Comparison of ENCODE assay signal across 1 cellular context in genomic region chr16:85536073-85536410, GRCh38.
TF ChIP-seq lines count a peak whose summit lies in the region.

No MANE protein-coding gene starts in this region.

TF ChIP-seq in HepG2, 621 proteins besides CTCF, POLR2A, EP300 and RAD21 (continued from another document and continues in another):
- 0 out of 2 replicates have a peak, but pooled peaks have one; percentile 23 for TF ChIP-seq ZNF616 (CRISPR knock-in tag; IDR thresholded peaks at IDR 0.05; ENCODE audit: low read depth)
- no peak for TF ChIP-seq KDM1A (CRISPR knock-in tag; IDR thresholded peaks at IDR 0.05)
- TF ChIP-seq RFXAP (CRISPR knock-in tag; IDR thresholded peaks at IDR 0.05; ENCODE audit: borderline replicate concordance) = 0 out of 2 replicates have a peak, but pooled peaks have one; percentile 33
- TF ChIP-seq ZNF513 (CRISPR knock-in tag; conservative IDR thresholded peaks at IDR 0.05) = no peak
- no peak for TF ChIP-seq ZEB1 (IDR thresholded peaks at IDR 0.05; ENCODE audit: insufficient replicate concordance, low read depth)
- TF ChIP-seq HES4 (CRISPR knock-in tag; IDR thresholded peaks at IDR 0.05; ENCODE audit: borderline replicate concordance) = no peak
- TF ChIP-seq CEBPG (CRISPR knock-in tag; IDR thresholded peaks at IDR 0.05) = no peak
- peak; percentile 15; the same call in 1 of the 2 replicates for TF ChIP-seq E2F1 (CRISPR knock-in tag; IDR thresholded peaks at IDR 0.05)
- no peak for TF ChIP-seq ZSCAN25 (CRISPR knock-in tag; IDR thresholded peaks at IDR 0.05)
- TF ChIP-seq JUNB (CRISPR knock-in tag; IDR thresholded peaks at IDR 0.05; ENCODE audit: borderline replicate concordance) = no peak
- TF ChIP-seq PBX2 (CRISPR knock-in tag; IDR thresholded peaks at IDR 0.05) = no peak
- TF ChIP-seq PBX3 (CRISPR knock-in tag; IDR thresholded peaks at IDR 0.05; ENCODE audit: borderline replicate concordance) = no peak
- TF ChIP-seq GRHL1 (CRISPR knock-in tag; conservative IDR thresholded peaks at IDR 0.05) = no peak
- no peak; the same call in 1 of the 2 replicates for TF ChIP-seq HOXA5 (CRISPR knock-in tag; IDR thresholded peaks at IDR 0.05)
- no peak for TF ChIP-seq RFXANK (CRISPR knock-in tag; IDR thresholded peaks at IDR 0.05)
- no peak for TF ChIP-seq ZBED4 (CRISPR knock-in tag; IDR thresholded peaks at IDR 0.05; ENCODE audit: borderline replicate concordance)
- no peak for TF ChIP-seq JUN (CRISPR knock-in tag; IDR thresholded peaks at IDR 0.05)
- TF ChIP-seq PRDM15 (CRISPR knock-in tag; IDR thresholded peaks at IDR 0.05) = no peak
- TF ChIP-seq HDAC6 (IDR thresholded peaks at IDR 0.05; ENCODE audit: low read depth, low read length) = no peak
- peak; percentile 75; the same call in 1 of the 2 replicates for TF ChIP-seq ETS1 (CRISPR knock-in tag; IDR thresholded peaks at IDR 0.05)
- TF ChIP-seq MED13 (CRISPR knock-in tag; IDR thresholded peaks at IDR 0.05) = no peak
- TF ChIP-seq ZNF784 (CRISPR knock-in tag; IDR thresholded peaks at IDR 0.05; ENCODE audit: borderline replicate concordance) = no peak; the same call in 1 of the 2 replicates
- no peak for TF ChIP-seq ZNF720 (CRISPR knock-in tag; IDR thresholded peaks at IDR 0.05)
- no peak for TF ChIP-seq ZNF841 (CRISPR knock-in tag; IDR thresholded peaks at IDR 0.05; ENCODE audit: borderline replicate concordance)
- TF ChIP-seq ATF3 (CRISPR knock-in tag; IDR thresholded peaks at IDR 0.05) = no peak
- 0 out of 2 replicates have a peak, but pooled peaks have one; percentile 29 for TF ChIP-seq ZFP37 (CRISPR knock-in tag; IDR thresholded peaks at IDR 0.05; ENCODE audit: borderline replicate concordance)
